ENCODE assay signal across 8 cellular contexts in the genomic region with DNA sequence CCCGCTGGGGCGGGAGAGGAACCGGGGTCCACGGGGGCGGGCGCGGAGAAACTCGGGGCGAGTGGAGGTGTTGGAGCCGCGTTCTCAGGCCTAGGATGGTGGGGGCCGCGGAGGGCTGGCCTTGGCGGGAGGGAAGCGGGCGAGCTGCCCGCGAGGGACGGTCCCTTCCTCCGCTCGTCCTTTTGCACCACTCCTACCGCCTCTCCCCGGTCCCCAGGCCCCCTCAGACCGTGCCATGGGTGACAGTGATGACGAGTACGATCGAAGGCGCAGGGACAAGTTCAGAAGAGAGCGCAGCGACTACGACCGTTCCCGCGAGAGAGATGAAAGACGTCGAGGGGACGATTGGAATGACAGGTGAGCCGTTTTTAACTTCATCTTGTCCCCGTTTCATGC. TPM values are rescaled to one million over a fixed set of nuclear protein-coding genes. Genes with fewer than 3 reads are reported as not detected.
A peak's percentile ranks its signal among the peaks of the same experiment; 100 is the strongest.
DNase-seq lines count a peak whose midpoint lies in the region; ATAC-seq and TF ChIP-seq lines count a peak whose summit lies in the region.

No MANE protein-coding gene starts in this region.

- WGBS in smooth muscle cell (ENCODE audit: low lambda C conversion rate): under 1% methylated on average over 26 of the region's 39 CpGs

- peak overlapping the region; percentile 90 for H3K4me2 ChIP-seq in smooth muscle cell

- H3K36me3 ChIP-seq in GM06990 (ENCODE audit: control insufficient read depth, insufficient read depth, low read length): peaks cover 13% of the 10 kb centered on the region
- peaks cover 11% of the 10 kb centered on the region for H3K36me3 ChIP-seq in smooth muscle cell (ENCODE audit: low read depth)

- H3K27ac ChIP-seq in angular gyrus (ENCODE audit: low read depth, low read length): peak overlapping the region; percentile 90
- H3K27ac ChIP-seq in smooth muscle cell (ENCODE audit: low read depth): peak overlapping the region; percentile 97

- no peaks in the 10 kb centered on the region for H3K27me3 ChIP-seq in GM06990 (replicated peaks; ENCODE audit: control insufficient read depth, insufficient read depth, low read length)
- no peaks in the 10 kb centered on the region for H3K27me3 ChIP-seq in smooth muscle cell (ENCODE audit: low read depth)

- peak overlapping the region; percentile 77 for H2AFZ ChIP-seq in smooth muscle cell (ENCODE audit: low read depth)

- peaks cover 10% of the 10 kb centered on the region for H3F3A ChIP-seq in smooth muscle cell (ENCODE audit: low read depth)

- ATAC-seq in GM21619 (IDR thresholded peaks at IDR 0.05; ENCODE audit: unreplicated experiment): peak; percentile 37

- H3K79me2 ChIP-seq in smooth muscle cell (ENCODE audit: low read depth): peaks cover 54% of the 10 kb centered on the region

- peaks cover 20% of the 10 kb centered on the region for H3K4me1 ChIP-seq in smooth muscle cell (ENCODE audit: low read depth)

- H3K4me3 ChIP-seq in GM06990 (replicated peaks; ENCODE audit: low read depth, low read length) (peak overlapping the region; percentile 80), LNCaP clone FGC (ENCODE audit: low read depth, low read length) (peak overlapping the region; percentile 93), iPS-11a (ENCODE audit: low read depth, low read length) (peak overlapping the region; percentile 92), smooth muscle cell (peak overlapping the region; percentile 100)

- TF ChIP-seq CTCF in GM06990 (IDR thresholded peaks at IDR 0.05; ENCODE audit: insufficient read depth, low read length, poor library complexity, severe bottlenecking): no peak
- TF ChIP-seq CTCF in LNCaP clone FGC (IDR thresholded peaks at IDR 0.05; ENCODE audit: control insufficient read depth, extremely low read depth, insufficient read depth): no peak
- TF ChIP-seq CTCF in smooth muscle cell (IDR thresholded peaks at IDR 0.05; ENCODE audit: borderline replicate concordance, insufficient read depth, poor library complexity, severe bottlenecking): no peak
- TF ChIP-seq CTCF in GM10266 (IDR thresholded peaks at IDR 0.05; ENCODE audit: control insufficient read depth, insufficient read depth, low read depth, missing control alignments): no peak

- peak overlapping the region; percentile 98 for H3K9ac ChIP-seq in smooth muscle cell (ENCODE audit: low read depth)

- peaks cover 50% of the 10 kb centered on the region for H4K20me1 ChIP-seq in smooth muscle cell (ENCODE audit: low read depth)

- no peaks in the 10 kb centered on the region for H3K9me3 ChIP-seq in smooth muscle cell (replicated peaks; ENCODE audit: low read depth)

- DNase-seq in GM06990 (ENCODE audit: extremely low read depth, insufficient read length) (no peak), LNCaP clone FGC (ENCODE audit: low read depth) (no peak), smooth muscle cell (lab: John Stamatoyannopoulos, UW; ENCODE audit: unreplicated experiment) (no peak), GM10266 (ENCODE audit: extremely low spot score) (no peak), NCI-H1048 (lab: John Stamatoyannopoulos, UW) (no peak)

RNA-seq across cellular contexts. Expression of a gene that starts 0.5 kb away (rescaled TPM):
- 17.8 and 32.1 TPM in 2 replicates for total RNA-seq in smooth muscle cell
- polyA plus RNA-seq in smooth muscle cell: 63.6 and 87.5 TPM in 2 replicates

RNA-seq across cellular contexts. Expression of a gene that starts 8.2 kb away (rescaled TPM):
- total RNA-seq in smooth muscle cell: 41.9 and 46.8 TPM in 2 replicates
- polyA plus RNA-seq in smooth muscle cell: 65.6 and 87.0 TPM in 2 replicates

RNA-seq across cellular contexts. Expression of a gene that starts 14.2 kb away (rescaled TPM):
- total RNA-seq in smooth muscle cell: 0.31 and 1.2 TPM in 2 replicates
- polyA plus RNA-seq in smooth muscle cell: 2.6 and 2.9 TPM in 2 replicates

RNA-seq across cellular contexts. Expression of a gene that starts 20.3 kb away (rescaled TPM):
- 2.6 and 3.2 TPM in 2 replicates for total RNA-seq in smooth muscle cell
- polyA plus RNA-seq in smooth muscle cell: 2.8 and 3.5 TPM in 2 replicates

RNA-seq across cellular contexts. Expression of a gene that starts 22.8 kb away (rescaled TPM):
- total RNA-seq in smooth muscle cell: 8.9 and 16.8 TPM in 2 replicates
- 12.1 and 17.8 TPM in 2 replicates for polyA plus RNA-seq in smooth muscle cell
